In the genomic region with DNA sequence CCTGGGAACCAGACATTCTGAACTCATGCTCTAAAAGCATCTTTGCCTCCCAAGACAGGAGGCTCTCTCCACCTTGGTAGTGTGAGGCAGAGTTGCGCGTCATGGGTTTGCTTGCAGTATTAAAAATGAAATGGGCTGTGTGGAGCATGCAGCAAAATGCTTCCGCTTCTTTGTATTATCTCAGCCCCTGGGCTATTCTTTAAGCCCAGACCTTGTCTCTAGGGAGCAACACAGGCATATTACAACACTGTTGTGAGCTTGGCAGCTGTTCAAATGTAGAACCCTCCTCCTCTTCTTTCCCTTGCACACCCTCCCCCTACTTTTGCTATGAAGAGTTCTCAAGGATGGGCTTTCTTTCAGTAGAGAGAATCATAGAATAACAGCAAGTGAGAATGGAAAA, we compare ENCODE assay signal across 14 cellular contexts.
DNase-seq lines count a peak whose midpoint lies in the region; ATAC-seq lines count a peak whose summit lies in the region.
"Had no signal": no experiment of that assay in that cellular context is flagged by ENCODE, and none has a peak within 500 bp of the region (broad histone marks: within the 10 kb centered on the region; RNA-seq: fewer than 3 reads in every experiment).

No MANE protein-coding gene starts in this region.

- DNase-seq in NCI-H1694 treated with DMSO at 0.1 percent for 48 hours (lab: John Stamatoyannopoulos, UW) (peak; percentile 1), NCI-H1694 (lab: John Stamatoyannopoulos, UW) (no peak), NCI-H128 (lab: John Stamatoyannopoulos, UW; ENCODE audit: unreplicated experiment) (peak; percentile 47), NCI-H82 treated with DMSO at 0.1 percent for 48 hours (lab: John Stamatoyannopoulos, UW; ENCODE audit: unreplicated experiment) (peak; percentile 46), left kidney (ENCODE audit: low read depth, low spot score) (peak; percentile 51), NCI-H2196 (lab: John Stamatoyannopoulos, UW; ENCODE audit: unreplicated experiment) (no peak), NCI-H510A treated with DMSO at 0.1 percent for 48 hours (lab: John Stamatoyannopoulos, UW) (no peak)
- DNase-seq: activated CD8-positive, alpha-beta T cell treated with anti-CD3 and anti-CD28 coated beads for 36 hours; CD4-positive, alpha-beta T cell; dermis blood vessel endothelial cell; sigmoid colon; stimulated activated naive B cell treated with anti-CD40 and anti-IgM and Interleukin-4, amounts not matched to agents 10 μg/mL and 1 μg/mL and 100 μg/mL, for 72 hours; SW 1271 had no signal

- no peak for ATAC-seq in HG02623 (IDR thresholded peaks at IDR 0.05; ENCODE audit: unreplicated experiment)
- ATAC-seq: activated CD8-positive, alpha-beta T cell treated with anti-CD3 and anti-CD28 coated beads for 36 hours; stimulated activated naive B cell treated with anti-CD40 and anti-IgM and Interleukin-4, amounts not matched to agents 10 μg/mL and 1 μg/mL and 100 μg/mL, for 72 hours had no signal

Comparison
In these comparisons a context has a peak if more than half of its experiments do, and no peak if none do; other contexts are left out.
1. DNase-seq: peak in NCI-H1694 treated with DMSO at 0.1 percent for 48 hours (single experiment), NCI-H128 (single experiment), NCI-H82 treated with DMSO at 0.1 percent for 48 hours (single experiment) and left kidney (single experiment); none in NCI-H1694 (single experiment), NCI-H2196 (single experiment) and NCI-H510A treated with DMSO at 0.1 percent for 48 hours (single experiment).